ENCODE assay signal across 8 cellular contexts in the genomic region with DNA sequence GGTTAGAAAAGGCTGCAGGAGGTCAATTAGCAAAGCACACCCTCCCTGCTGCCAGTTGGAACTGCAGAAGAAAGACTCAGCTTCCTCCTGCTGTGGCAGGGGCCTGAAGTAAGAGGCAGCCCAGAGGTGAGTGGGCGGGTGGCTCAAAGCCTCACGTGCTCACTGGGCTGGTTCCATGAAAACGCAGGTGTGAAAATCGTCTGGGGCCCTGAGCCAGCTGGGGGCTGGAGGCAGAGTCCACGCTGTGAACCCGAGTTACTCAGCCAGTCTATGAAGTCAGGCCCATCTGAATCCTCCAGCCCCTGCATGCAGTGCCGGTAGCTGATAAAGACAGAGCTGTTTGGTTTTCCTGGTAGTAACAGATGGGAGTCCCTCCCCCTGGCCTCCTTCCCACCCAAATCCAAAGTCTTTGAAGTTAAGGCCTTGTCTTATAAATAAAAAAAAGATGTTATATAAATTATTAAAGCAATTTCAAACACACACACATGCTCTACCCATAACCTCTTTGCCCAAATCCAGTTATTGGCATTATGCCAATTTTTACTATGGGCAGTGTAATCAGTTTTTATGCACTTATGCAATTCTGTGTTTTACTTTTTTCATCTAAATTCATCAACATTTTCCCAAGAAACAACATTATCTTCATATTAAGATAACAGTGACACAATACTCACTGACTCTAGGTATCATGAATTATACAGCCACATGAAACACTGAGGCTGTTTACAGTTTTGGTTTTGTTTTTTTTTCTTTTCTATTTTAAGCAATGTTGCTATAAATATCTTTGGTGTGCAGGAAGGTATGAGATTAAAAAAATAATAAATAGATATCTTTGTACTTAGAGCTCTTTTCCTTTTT. TPM values are rescaled to one million over a fixed set of nuclear protein-coding genes. Genes with fewer than 3 reads are reported as not detected.
DNase-seq lines count a peak whose midpoint lies in the region; ATAC-seq and TF ChIP-seq lines count a peak whose summit lies in the region.

No MANE protein-coding gene starts in this region.

- peak overlapping the region; percentile 62; the same call in 1 of the 2 replicates for H3K9ac ChIP-seq in OCI-LY1 (ENCODE audit: low read length)

- H3F3A ChIP-seq in OCI-LY1 (ENCODE audit: insufficient read depth, low read length), result peaks cover 22% of the 10 kb centered on the region

- H3K36me3 Mint-ChIP-seq in CD8-positive, alpha-beta memory T cell, result peaks cover 0 to 2% (median 0%) of the 10 kb centered on the region in 3 donors
- H3K36me3 Mint-ChIP-seq in glutamatergic neuron (ENCODE audit: unreplicated experiment), result no peaks in the 10 kb centered on the region

- peaks cover 68 to 83% (median 74%) of the 10 kb centered on the region in 3 donors for H3K4me1 Mint-ChIP-seq in CD8-positive, alpha-beta memory T cell
- H3K4me1 Mint-ChIP-seq in glutamatergic neuron (ENCODE audit: low read depth, unreplicated experiment), result peaks cover 12% of the 10 kb centered on the region

- CTCF ChIA-PET in CD8-positive, alpha-beta memory T cell (lab: Charles Lee), result interaction anchor here (0.9 to 21.7 kb wide), 12 partner anchors 12 to 79 kb away, joined by 3 to 358 read pairs (median 6); partner anchors contain the start of gene PTGR2

- H3K9me3 ChIP-seq in CD8-positive, alpha-beta memory T cell (ENCODE audit: low read length), result no peaks in the 10 kb centered on the region
- H3K9me3 ChIP-seq in OCI-LY1 (ENCODE audit: low read length), result no peaks in the 10 kb centered on the region

- H3K9me2 ChIP-seq in OCI-LY1 (ENCODE audit: low read depth, low read length), result no peaks in the 10 kb centered on the region

- H3K4me1 ChIP-seq in CD8-positive, alpha-beta memory T cell (ENCODE audit: insufficient read depth, low read length), result peaks cover 66% of the 10 kb centered on the region
- peaks cover 79% of the 10 kb centered on the region for H3K4me1 ChIP-seq in OCI-LY1 (ENCODE audit: insufficient read depth, low read length, severe bottlenecking)

- H3K27ac Mint-ChIP-seq in CD8-positive, alpha-beta memory T cell, result peak overlapping the region; percentile 85 to 99 (median 94)
- peak overlapping the region; percentile 62 for H3K27ac Mint-ChIP-seq in glutamatergic neuron (ENCODE audit: unreplicated experiment)

- no peaks in the 10 kb centered on the region for H3K36me3 ChIP-seq in CD8-positive, alpha-beta memory T cell (ENCODE audit: insufficient read depth, low read length)
- H3K36me3 ChIP-seq in OCI-LY1 (ENCODE audit: insufficient read depth, low read length), result no peaks in the 10 kb centered on the region

- DNase-seq in CD8-positive, alpha-beta memory T cell, result peak; percentile 53 to 83 (median 68)
- DNase-seq in GM19238 (ENCODE audit: insufficient read length, low spot score) (peak; percentile 69), glutamatergic neuron (no peak), sciatic nerve (ENCODE audit: low spot score) (no peak), NCI-H1048 (lab: John Stamatoyannopoulos, UW) (no peak)
- DNase-seq in activated effector memory CD4-positive, alpha-beta T cell treated with Interleukin-2 at 50 U/mL for 16 hours, result peak; percentile 48

- H2AFZ ChIP-seq in OCI-LY1 (ENCODE audit: low read length), result no peak overlapping the region

- H3K27me3 Mint-ChIP-seq in CD8-positive, alpha-beta memory T cell, result no peaks in the 10 kb centered on the region
- H3K27me3 Mint-ChIP-seq in glutamatergic neuron (ENCODE audit: unreplicated experiment), result no peaks in the 10 kb centered on the region

- ATAC-seq in HG03354 (IDR thresholded peaks at IDR 0.05; ENCODE audit: poor library complexity, severe bottlenecking, unreplicated experiment) (peak; percentile 58), sciatic nerve (peak; percentile 58)

- H3K4me2 ChIP-seq in OCI-LY1 (ENCODE audit: low read length), result peak overlapping the region; percentile 59

- intact Hi-C loops in sciatic nerve (cut with DNase I), result no loop called here

- peak overlapping the region; percentile 49 for H3K27ac ChIP-seq in CD8-positive, alpha-beta memory T cell (ENCODE audit: low read depth, low read length)
- H3K27ac ChIP-seq in OCI-LY1 (ENCODE audit: low read depth, low read length, poor library complexity, severe bottlenecking), result peak overlapping the region; percentile 96

- no peaks in the 10 kb centered on the region for H4K20me1 ChIP-seq in OCI-LY1 (ENCODE audit: insufficient read depth, low read length)

- H3K4me3 Mint-ChIP-seq in CD8-positive, alpha-beta memory T cell, result peak overlapping the region; percentile 60 to 82 (median 71)
- H3K4me3 Mint-ChIP-seq in glutamatergic neuron (ENCODE audit: unreplicated experiment), result no peak overlapping the region

- TF ChIP-seq CTCF in OCI-LY1 (IDR thresholded peaks at IDR 0.05; ENCODE audit: low read length) (peak; percentile 23; the same call in 1 of the 2 replicates), glutamatergic neuron (IDR thresholded peaks at IDR 0.05; ENCODE audit: partially characterized antibody, unreplicated experiment) (no peak)

- no peaks in the 10 kb centered on the region for H3K27me3 ChIP-seq in CD8-positive, alpha-beta memory T cell (ENCODE audit: insufficient read depth, low read length, poor library complexity, severe bottlenecking)
- H3K27me3 ChIP-seq in OCI-LY1 (ENCODE audit: insufficient read depth, low read length), result no peaks in the 10 kb centered on the region

- H3K79me2 ChIP-seq in OCI-LY1 (ENCODE audit: insufficient read depth, low read length), result peaks cover 54% of the 10 kb centered on the region

- POLR2A ChIA-PET in CD8-positive, alpha-beta memory T cell (lab: Charles Lee), result interaction anchor here (0.5 to 6.8 kb wide), 10 partner anchors 9 to 159 kb away, joined by 3 to 96 read pairs (median 5); a partner anchor contains a TSS

- no peaks in the 10 kb centered on the region for H3K9me3 Mint-ChIP-seq in CD8-positive, alpha-beta memory T cell
- H3K9me3 Mint-ChIP-seq in glutamatergic neuron (ENCODE audit: unreplicated experiment), result no peaks in the 10 kb centered on the region

- peak overlapping the region; percentile 28 for H3K4me3 ChIP-seq in CD8-positive, alpha-beta memory T cell (ENCODE audit: low read length)
- peak overlapping the region; percentile 25 for H3K4me3 ChIP-seq in OCI-LY1 (ENCODE audit: low read depth, low read length, poor library complexity, severe bottlenecking)

RNA-seq across cellular contexts. Expression of gene PNMA1, which starts 57.9 kb away (rescaled TPM):
- total RNA-seq in CD8-positive, alpha-beta memory T cell, result 10 to 100 TPM; 56.8 to 61.0 TPM
- 43.7 TPM for polyA plus RNA-seq in CD8-positive, alpha-beta memory T cell
- total RNA-seq in glutamatergic neuron (ENCODE audit: unreplicated experiment) (145 TPM), sciatic nerve (46.1 TPM)

Comparison
In these comparisons a context has a peak if more than half of its experiments do, and no peak if none do; other contexts are left out.
1. DNase-seq: peak in CD8-positive, alpha-beta memory T cell (5 of 5), GM19238 (single experiment) and activated effector memory CD4-positive, alpha-beta T cell treated with Interleukin-2 at 50 U/mL for 16 hours (single experiment); none in glutamatergic neuron (single experiment), sciatic nerve (single experiment) and NCI-H1048 (single experiment).